8 cellular contexts compared by ENCODE assay signal in genomic region chr9:137621131-137621757, GRCh38. TPM values are rescaled to one million over a fixed set of nuclear protein-coding genes. Genes with fewer than 3 reads are reported as not detected.
A peak's percentile ranks its signal among the peaks of the same experiment; 100 is the strongest.
DNase-seq lines count a peak whose midpoint lies in the region; ATAC-seq and TF ChIP-seq lines count a peak whose summit lies in the region.

No MANE protein-coding gene starts in this region.

- no peaks in the 10 kb centered on the region for H3K9me3 ChIP-seq in CD4-positive, CD25-positive, alpha-beta regulatory T cell (ENCODE audit: control insufficient read depth in 2 of 2, low read length in 2 of 2)
- H3K9me3 ChIP-seq in liver (ENCODE audit: control insufficient read depth in 4 of 4, low read length in 3 of 4), result no peaks in the 10 kb centered on the region

- no peak overlapping the region for H3K27ac Mint-ChIP-seq in CD4-positive, CD25-positive, alpha-beta regulatory T cell
- H3K27ac Mint-ChIP-seq in HFFc6, result peak overlapping the region; percentile 31; the same call in 1 of the 2 replicates
- no peak overlapping the region for H3K27ac Mint-ChIP-seq in activated T-helper 2 cell treated with anti-CD3 and anti-CD28 coated beads, Interferon-gamma antibody, Interleukin-2, Interleukin-4, amounts not matched to agents 10 μg/mL and 5 μg/mL and 100 μg/mL, durations not matched to agents 14 hours and 24 hours and 36 hours

- DNase-seq in CD4-positive, CD25-positive, alpha-beta regulatory T cell, result peak in 2 of 3 donors; percentile 22 to 32
- peak; percentile 42 for DNase-seq in HFFc6
- DNase-seq in activated T-helper 2 cell treated with anti-CD3 and anti-CD28 coated beads, Interferon-gamma antibody, Interleukin-2, Interleukin-4, amounts not matched to agents 10 μg/mL and 5 μg/mL and 100 μg/mL, durations not matched to agents 14 hours and 24 hours and 36 hours (ENCODE audit: low spot score), result no peak
- DNase-seq in SHP77 treated with DMSO at 0.1 percent for 48 hours (lab: John Stamatoyannopoulos, UW), result no peak
- no peak for DNase-seq in iPS-NIHi7 (ENCODE audit: extremely low spot score)
- DNase-seq in sciatic nerve (ENCODE audit: low spot score), result no peak

- H3K27me3 ChIP-seq in CD4-positive, CD25-positive, alpha-beta regulatory T cell (ENCODE audit: control insufficient read depth, insufficient read depth, low read length), result no peaks in the 10 kb centered on the region
- H3K27me3 ChIP-seq in liver (ENCODE audit: control insufficient read depth in 4 of 4, insufficient read depth in 4 of 4, low read length in 3 of 4), result no peaks in the 10 kb centered on the region

- peaks cover 19 to 65% (median 43%) of the 10 kb centered on the region in 4 donors for H3K4me1 Mint-ChIP-seq in CD4-positive, CD25-positive, alpha-beta regulatory T cell
- H3K4me1 Mint-ChIP-seq in HFFc6 (ENCODE audit: low read depth), result peaks cover 31% of the 10 kb centered on the region
- peaks cover 29% of the 10 kb centered on the region for H3K4me1 Mint-ChIP-seq in activated T-helper 2 cell treated with anti-CD3 and anti-CD28 coated beads, Interferon-gamma antibody, Interleukin-2, Interleukin-4, amounts not matched to agents 10 μg/mL and 5 μg/mL and 100 μg/mL, durations not matched to agents 14 hours and 24 hours and 36 hours (ENCODE audit: low read depth)

- peaks cover 0 to 2% (median 0%) of the 10 kb centered on the region in 7 donors for H3K9me3 Mint-ChIP-seq in CD4-positive, CD25-positive, alpha-beta regulatory T cell
- H3K9me3 Mint-ChIP-seq in HFFc6, result no peaks in the 10 kb centered on the region
- no peaks in the 10 kb centered on the region for H3K9me3 Mint-ChIP-seq in activated T-helper 2 cell treated with anti-CD3 and anti-CD28 coated beads, Interferon-gamma antibody, Interleukin-2, Interleukin-4, amounts not matched to agents 10 μg/mL and 5 μg/mL and 100 μg/mL, durations not matched to agents 14 hours and 24 hours and 36 hours

- no peaks in the 10 kb centered on the region for H3K27me3 Mint-ChIP-seq in CD4-positive, CD25-positive, alpha-beta regulatory T cell
- H3K27me3 Mint-ChIP-seq in HFFc6 (ENCODE audit: insufficient read depth), result peaks cover 7% of the 10 kb centered on the region
- H3K27me3 Mint-ChIP-seq in activated T-helper 2 cell treated with anti-CD3 and anti-CD28 coated beads, Interferon-gamma antibody, Interleukin-2, Interleukin-4, amounts not matched to agents 10 μg/mL and 5 μg/mL and 100 μg/mL, durations not matched to agents 14 hours and 24 hours and 36 hours (ENCODE audit: low read depth), result no peaks in the 10 kb centered on the region

- peaks cover 51% of the 10 kb centered on the region for H3K4me1 ChIP-seq in CD4-positive, CD25-positive, alpha-beta regulatory T cell (ENCODE audit: control insufficient read depth, insufficient read depth, low read length, poor library complexity, severe bottlenecking)
- H3K4me1 ChIP-seq in liver (ENCODE audit: control insufficient read depth in 4 of 4, insufficient read depth in 4 of 4, low read length in 3 of 4), result peaks cover 8 to 36% (median 31%) of the 10 kb centered on the region in 4 donors

- H3K27ac ChIP-seq in CD4-positive, CD25-positive, alpha-beta regulatory T cell (ENCODE audit: insufficient read depth, low read length, poor library complexity, severe bottlenecking), result no peak overlapping the region
- no peak overlapping the region for H3K27ac ChIP-seq in liver (ENCODE audit: low read depth in 1 of 2, low read length in 2 of 2)

- H3K4me3 Mint-ChIP-seq in CD4-positive, CD25-positive, alpha-beta regulatory T cell, result peak overlapping the region; percentile 28 to 93 (median 90)
- no peak overlapping the region; the same call in 1 of the 2 replicates for H3K4me3 Mint-ChIP-seq in HFFc6
- H3K4me3 Mint-ChIP-seq in activated T-helper 2 cell treated with anti-CD3 and anti-CD28 coated beads, Interferon-gamma antibody, Interleukin-2, Interleukin-4, amounts not matched to agents 10 μg/mL and 5 μg/mL and 100 μg/mL, durations not matched to agents 14 hours and 24 hours and 36 hours (ENCODE audit: low read depth), result peak overlapping the region; percentile 24

- intact Hi-C loops in activated T-helper 2 cell treated with anti-CD3 and anti-CD28 coated beads, Interferon-gamma antibody, Interleukin-2, Interleukin-4, amounts not matched to agents 10 μg/mL and 5 μg/mL and 100 μg/mL, durations not matched to agents 14 hours and 24 hours and 36 hours (cut with micrococcal nuclease), result no loop called here
- intact Hi-C loops in sciatic nerve (cut with DNase I), result no loop called here

- no peak for TF ChIP-seq RAD21 in liver (IDR thresholded peaks at IDR 0.05)

- peaks cover 10% of the 10 kb centered on the region for H3K36me3 Mint-ChIP-seq in CD4-positive, CD25-positive, alpha-beta regulatory T cell
- H3K36me3 Mint-ChIP-seq in HFFc6 (ENCODE audit: low read depth), result peaks cover 16% of the 10 kb centered on the region
- H3K36me3 Mint-ChIP-seq in activated T-helper 2 cell treated with anti-CD3 and anti-CD28 coated beads, Interferon-gamma antibody, Interleukin-2, Interleukin-4, amounts not matched to agents 10 μg/mL and 5 μg/mL and 100 μg/mL, durations not matched to agents 14 hours and 24 hours and 36 hours (ENCODE audit: low read depth), result peaks cover 36% of the 10 kb centered on the region

- H3K9ac ChIP-seq in liver (ENCODE audit: low read depth in 1 of 2, low read length in 2 of 2), result peak overlapping the region in 1 of 2 donors; percentile 21

- 63% methylated on average over 6 of the region's 6 CpGs for WGBS in liver

- H3K36me3 ChIP-seq in CD4-positive, CD25-positive, alpha-beta regulatory T cell (ENCODE audit: control insufficient read depth, insufficient read depth, low read length), result peaks cover 8% of the 10 kb centered on the region
- peaks cover 0 to 3% (median 0%) of the 10 kb centered on the region in 4 donors for H3K36me3 ChIP-seq in liver (ENCODE audit: control insufficient read depth in 4 of 4, insufficient read depth in 3 of 4, low read depth in 1 of 4, low read length in 3 of 4)

- peak overlapping the region; percentile 82 for H3K4me3 ChIP-seq in CD4-positive, CD25-positive, alpha-beta regulatory T cell (ENCODE audit: low read depth, low read length)
- H3K4me3 ChIP-seq in liver (ENCODE audit: low read depth in 1 of 3, low read length in 3 of 3), result no peak overlapping the region

- TF ChIP-seq CTCF in HFFc6 (IDR thresholded peaks at IDR 0.05) (peak; percentile 72), liver (IDR thresholded peaks at IDR 0.05; ENCODE audit: low read depth, low read length, missing input control) (peak; percentile 30)

- no peak for ATAC-seq in CD4-positive, CD25-positive, alpha-beta regulatory T cell (ENCODE audit: low read depth in 2 of 2)
- ATAC-seq in GM19452 (IDR thresholded peaks at IDR 0.05; ENCODE audit: unreplicated experiment) (no peak), sciatic nerve (no peak)

TF ChIP-seq in liver, 16 proteins besides CTCF, POLR2A, EP300 and RAD21 (continues in another document):
- peak; percentile 13 to 18 for TF ChIP-seq HNF4A (conservative IDR thresholded peaks at IDR 0.05)

RNA-seq across cellular contexts. Expression of gene EHMT1, which starts 2.4 kb away (rescaled TPM):
- 142 TPM for total RNA-seq in CD4-positive, CD25-positive, alpha-beta regulatory T cell
- 10 to 100 TPM; 17.9 to 20.3 (median 19.3) TPM for polyA plus RNA-seq in CD4-positive, CD25-positive, alpha-beta regulatory T cell
- total RNA-seq in HFFc6 (2021; fragmentation: NEBNext Ultra II Directional; extraction: Animal tissue kit (Norgen Biotek cat#: 25700)), result 100 to 1,000 TPM in 1 of 6 experiments, 10 to 100 TPM in 5; 41.0 to 116 (median 46.9) TPM
- 96.5 and 103 TPM in 2 replicates for total RNA-seq in activated T-helper 2 cell treated with anti-CD3 and anti-CD28 coated beads, Interferon-gamma antibody, Interleukin-2, Interleukin-4, amounts not matched to agents 10 μg/mL and 5 μg/mL and 100 μg/mL, durations not matched to agents 14 hours and 24 hours and 36 hours
- total RNA-seq in liver (10 to 100 TPM; 37.5 to 48.2 TPM), sciatic nerve (104 TPM)
- 10 to 100 TPM; 16.1 to 17.1 TPM for polyA plus RNA-seq in liver

RNA-seq across cellular contexts. Expression of gene ARRDC1, which starts 15.8 kb away (rescaled TPM):
- total RNA-seq in CD4-positive, CD25-positive, alpha-beta regulatory T cell, result 73.4 TPM
- polyA plus RNA-seq in CD4-positive, CD25-positive, alpha-beta regulatory T cell, result 10 to 100 TPM; 45.5 to 54.0 (median 51.4) TPM
- total RNA-seq in HFFc6 (2021; fragmentation: NEBNext Ultra II Directional; extraction: Animal tissue kit (Norgen Biotek cat#: 25700)), result 10 to 100 TPM; 15.9 to 18.2 (median 17.1) TPM
- total RNA-seq in activated T-helper 2 cell treated with anti-CD3 and anti-CD28 coated beads, Interferon-gamma antibody, Interleukin-2, Interleukin-4, amounts not matched to agents 10 μg/mL and 5 μg/mL and 100 μg/mL, durations not matched to agents 14 hours and 24 hours and 36 hours, result 71.1 and 73.1 TPM in 2 replicates
- total RNA-seq in liver (10 to 100 TPM in 1 of 2 donors, 1 to 10 TPM in 1; 9.8 to 31.6 TPM), sciatic nerve (30.6 TPM)
- polyA plus RNA-seq in liver, result 10 to 100 TPM; 19.9 to 26.9 TPM

RNA-seq across cellular contexts. Expression of gene ZMYND19, which starts 30.9 kb away (rescaled TPM):
- total RNA-seq in CD4-positive, CD25-positive, alpha-beta regulatory T cell, result 20.4 TPM
- polyA plus RNA-seq in CD4-positive, CD25-positive, alpha-beta regulatory T cell, result 1 to 10 TPM; 4.4 to 6.3 (median 5.4) TPM
- 10 to 100 TPM; 23.9 to 34.4 (median 25.4) TPM for total RNA-seq in HFFc6 (2021; fragmentation: NEBNext Ultra II Directional; extraction: Animal tissue kit (Norgen Biotek cat#: 25700))
- total RNA-seq in activated T-helper 2 cell treated with anti-CD3 and anti-CD28 coated beads, Interferon-gamma antibody, Interleukin-2, Interleukin-4, amounts not matched to agents 10 μg/mL and 5 μg/mL and 100 μg/mL, durations not matched to agents 14 hours and 24 hours and 36 hours, result 72.4 and 74.4 TPM in 2 replicates
- total RNA-seq in liver (1 to 10 TPM; 7.0 to 7.1 TPM), sciatic nerve (15.6 TPM)
- polyA plus RNA-seq in liver, result 1 to 10 TPM; 2.4 to 7.0 TPM

RNA-seq across cellular contexts. Expression of gene DPH7, which starts 42.5 kb away (rescaled TPM):
- total RNA-seq in CD4-positive, CD25-positive, alpha-beta regulatory T cell, result 57.0 TPM
- polyA plus RNA-seq in CD4-positive, CD25-positive, alpha-beta regulatory T cell, result 10 to 100 TPM; 24.4 to 34.8 (median 28.3) TPM
- total RNA-seq in HFFc6 (2021; fragmentation: NEBNext Ultra II Directional; extraction: Animal tissue kit (Norgen Biotek cat#: 25700)), result 10 to 100 TPM; 18.2 to 20.7 (median 20.1) TPM
- 43.2 and 46.2 TPM in 2 replicates for total RNA-seq in activated T-helper 2 cell treated with anti-CD3 and anti-CD28 coated beads, Interferon-gamma antibody, Interleukin-2, Interleukin-4, amounts not matched to agents 10 μg/mL and 5 μg/mL and 100 μg/mL, durations not matched to agents 14 hours and 24 hours and 36 hours
- 10 to 100 TPM in 1 of 2 donors, 1 to 10 TPM in 1; 9.4 to 18.9 TPM for total RNA-seq in liver
- 10 to 100 TPM in 1 of 2 donors, 1 to 10 TPM in 1; 7.9 to 15.1 TPM for polyA plus RNA-seq in liver
- total RNA-seq in sciatic nerve, result 33.1 TPM

Comparison
In these comparisons a context has a peak if more than half of its experiments do, and no peak if none do; other contexts are left out.
1. DNase-seq: peak in CD4-positive, CD25-positive, alpha-beta regulatory T cell (2 of 3) and HFFc6 (single experiment); none in activated T-helper 2 cell treated with anti-CD3 and anti-CD28 coated beads, Interferon-gamma antibody, Interleukin-2, Interleukin-4, amounts not matched to agents 10 μg/mL and 5 μg/mL and 100 μg/mL, durations not matched to agents 14 hours and 24 hours and 36 hours (single experiment), SHP77 treated with DMSO at 0.1 percent for 48 hours (single experiment), iPS-NIHi7 (single experiment) and sciatic nerve (single experiment).